20 cellular contexts compared by ENCODE assay signal in genomic region chr10:21052072-21052708, GRCh38.
"Had no signal": no experiment of that assay in that cellular context is flagged by ENCODE, and none has a peak within 500 bp of the region (broad histone marks: within the 10 kb centered on the region; RNA-seq: fewer than 3 reads in every experiment).

No MANE protein-coding gene starts in this region.

- H3K27me3 ChIP-seq: dorsolateral prefrontal cortex, gastrocnemius medialis, heart right ventricle, left lung had no signal

- H3K4me1 ChIP-seq: esophagus muscularis mucosa, gastrocnemius medialis had no signal

- H3K4me3 ChIP-seq: coronary artery, dorsolateral prefrontal cortex, esophagus muscularis mucosa, gastrocnemius medialis, heart right ventricle, left lung, lower lobe of right lung, mucosa of descending colon had no signal

- H3K9me3 ChIP-seq: gastrocnemius medialis, lower lobe of right lung had no signal

- ATAC-seq: gastrocnemius medialis, heart right ventricle, left cardiac atrium, left lung, left ventricle myocardium superior, lower lobe of right lung, mucosa of descending colon had no signal

- DNase-seq: dermis blood vessel endothelial cell; dorsolateral prefrontal cortex; effector CD4-positive, alpha-beta T cell; effector memory CD4-positive, alpha-beta T cell; foreskin fibroblast; foreskin melanocyte; gastrocnemius medialis; glutamatergic neuron; head of caudate nucleus; heart right ventricle; hippocampal formation; left cardiac atrium; left lung; left ventricle myocardium superior; lower lobe of right lung; mesenchymal stem cell; mucosa of descending colon; naive B cell had no signal

- H3K27ac ChIP-seq: coronary artery, dorsolateral prefrontal cortex, esophagus muscularis mucosa, gastrocnemius medialis, left lung, lower lobe of right lung had no signal

- H3K36me3 ChIP-seq: esophagus muscularis mucosa, gastrocnemius medialis, heart right ventricle, left lung, lower lobe of right lung had no signal
